8 cellular contexts compared by ENCODE assay signal in genomic region chr7:23474829-23475578, GRCh38. TPM values are rescaled to one million over a fixed set of nuclear protein-coding genes. Genes with fewer than 3 reads are reported as not detected.
DNase-seq lines count a peak whose midpoint lies in the region; ATAC-seq and TF ChIP-seq lines count a peak whose summit lies in the region.

No MANE protein-coding gene starts in this region.

- no peaks in the 10 kb centered on the region; the same call in 1 of the 2 replicates for H3K36me3 ChIP-seq in Panc1 (ENCODE audit: control insufficient read depth, insufficient read depth, low read length)
- H3K36me3 ChIP-seq in subcutaneous abdominal adipose tissue (ENCODE audit: control insufficient read depth in 5 of 5, insufficient read depth in 5 of 5, low read length in 5 of 5), result no peaks in the 10 kb centered on the region

- in situ Hi-C loops in Panc1 (cut with HindIII; ENCODE audit: low pct_unique_long_range_greater_than_20kb, low sequenced_read_pairs), result no loop called here

- POLR2A ChIA-PET in Panc1 (lab: Charles Lee), result no interaction called here

- CTCF ChIA-PET in activated naive CD4-positive, alpha-beta T cell treated with anti-CD3 and anti-CD28 coated beads for 36 hours (lab: Charles Lee), result no interaction called here
- CTCF ChIA-PET in Panc1 (lab: Charles Lee), result interaction anchor here (0.7 kb wide), 1 partner anchor 222 kb away, joined by 3 read pairs; no protein-coding TSS in a partner anchor

- H3K4me3 ChIP-seq in Panc1 (ENCODE audit: low read depth in 2 of 2, low read length in 2 of 2), result peak overlapping the region; percentile 88 to 98
- H3K4me3 ChIP-seq in subcutaneous abdominal adipose tissue (ENCODE audit: low read depth in 1 of 5, low read length in 5 of 5), result peak overlapping the region in 4 of 5 donors; percentile 11 to 62 (median 39)

- H3K27me3 ChIP-seq in Panc1 (ENCODE audit: control insufficient read depth, insufficient read depth, low read length) (no peaks in the 10 kb centered on the region), subcutaneous abdominal adipose tissue (ENCODE audit: control insufficient read depth in 5 of 5, insufficient read depth in 4 of 5, low read length in 5 of 5) (peaks cover 36 to 71% (median 59%) of the 10 kb centered on the region in 5 donors)

- H3K4me3 Mint-ChIP-seq in activated naive CD4-positive, alpha-beta T cell treated with anti-CD3 and anti-CD28 coated beads for 36 hours, result peak overlapping the region; percentile 76

- peak overlapping the region; percentile 30 for H3K27ac Mint-ChIP-seq in activated naive CD4-positive, alpha-beta T cell treated with anti-CD3 and anti-CD28 coated beads for 36 hours

- no peaks in the 10 kb centered on the region for H3K9me3 ChIP-seq in Panc1 (ENCODE audit: control insufficient read depth, insufficient read depth, low read depth, low read length)
- peaks cover 0 to 8% (median 2%) of the 10 kb centered on the region in 5 donors for H3K9me3 ChIP-seq in subcutaneous abdominal adipose tissue (ENCODE audit: control insufficient read depth in 5 of 5, low read length in 5 of 5)

- H3K27ac ChIP-seq in Panc1 (ENCODE audit: low read length) (peak overlapping the region; percentile 100), subcutaneous abdominal adipose tissue (ENCODE audit: low read depth, low read length) (no peak overlapping the region)

- peaks cover 19% of the 10 kb centered on the region for H3K4me1 Mint-ChIP-seq in activated naive CD4-positive, alpha-beta T cell treated with anti-CD3 and anti-CD28 coated beads for 36 hours (ENCODE audit: low read depth)

- TSS peak; percentile 22 for BruUV-seq in Panc1 (replicated peaks; lab: Mats Ljungman, UMichigan)

- peaks cover 25% of the 10 kb centered on the region for H3K4me1 ChIP-seq in Panc1 (ENCODE audit: control insufficient read depth, insufficient read depth, low read length)
- H3K4me1 ChIP-seq in subcutaneous abdominal adipose tissue (ENCODE audit: control insufficient read depth in 5 of 5, insufficient read depth in 5 of 5, low read length in 5 of 5), result peaks cover 0 to 24% (median 21%) of the 10 kb centered on the region in 5 donors

- no peak for TF ChIP-seq CTCF in Panc1 (IDR thresholded peaks at IDR 0.05)

- H3K36me3 Mint-ChIP-seq in activated naive CD4-positive, alpha-beta T cell treated with anti-CD3 and anti-CD28 coated beads for 36 hours (ENCODE audit: low read depth), result no peaks in the 10 kb centered on the region

- H3K9me3 Mint-ChIP-seq in activated naive CD4-positive, alpha-beta T cell treated with anti-CD3 and anti-CD28 coated beads for 36 hours, result no peaks in the 10 kb centered on the region

- intact Hi-C loops in activated naive CD4-positive, alpha-beta T cell treated with anti-CD3 and anti-CD28 coated beads for 36 hours (cut with micrococcal nuclease), result loop anchor here (1.0 to 10.0 kb wide), 6 partner anchors 55 to 460 kb away; partner anchors contain the start of genes CCDC126, HYCC1, KLHL7 and MALSU1
- intact Hi-C loops in Panc1 (cut with micrococcal nuclease; ENCODE audit: unreplicated experiment), result loop anchor here (5.0 to 10.0 kb wide), 4 partner anchors 43 to 200 kb away; partner anchors contain the start of gene TRA2A

- no peak for DNase-seq in activated naive CD4-positive, alpha-beta T cell treated with anti-CD3 and anti-CD28 coated beads for 36 hours
- DNase-seq in activated naive CD4-positive, alpha-beta T cell treated with Interleukin-2 at 50 U/mL for 16 hours, result no peak
- DNase-seq in Panc1 (ENCODE audit: low read depth, low spot score), result no peak
- peak; percentile 35 for DNase-seq in foreskin melanocyte
- no peak for DNase-seq in ureter (ENCODE audit: low spot score)
- DNase-seq in NCI-H510A (lab: John Stamatoyannopoulos, UW), result no peak
- no peak for DNase-seq in NCI-H187 (lab: John Stamatoyannopoulos, UW)

- no peak for ATAC-seq in Panc1

- H3K9ac ChIP-seq in subcutaneous abdominal adipose tissue (ENCODE audit: low read length in 5 of 5), result no peak overlapping the region

- H3K27me3 Mint-ChIP-seq in activated naive CD4-positive, alpha-beta T cell treated with anti-CD3 and anti-CD28 coated beads for 36 hours (ENCODE audit: low read depth), result peaks cover 55% of the 10 kb centered on the region

RNA-seq across cellular contexts. Expression of gene IGF2BP3, which starts 4.7 kb away (rescaled TPM):
- total RNA-seq in activated naive CD4-positive, alpha-beta T cell treated with anti-CD3 and anti-CD28 coated beads for 36 hours, result under 1 TPM; 0.29 to 0.54 TPM
- total RNA-seq in Panc1 (2021; ENCODE audit: unreplicated experiment) (80.2 TPM), ureter (0.78 TPM)
- 47.4 TPM for polyA plus RNA-seq in Panc1 (2012; ENCODE audit: insufficient read length)

RNA-seq across cellular contexts. Expression of gene TRA2A, which starts 56.8 kb away (rescaled TPM):
- total RNA-seq in activated naive CD4-positive, alpha-beta T cell treated with anti-CD3 and anti-CD28 coated beads for 36 hours, result 10 to 100 TPM; 77.8 to 79.0 TPM
- total RNA-seq in Panc1 (2021; ENCODE audit: unreplicated experiment) (106 TPM), ureter (147 TPM)
- polyA plus RNA-seq in Panc1 (2012; ENCODE audit: insufficient read length), result 63.3 TPM

Comparison
In these comparisons a context has a peak if more than half of its experiments do, and no peak if none do; other contexts are left out.
1. RNA of gene IGF2BP3, which starts 4.7 kb away (total RNA-seq): 80.2 TPM in Panc1 (single experiment); 0.78 TPM in ureter (single experiment) and 0.29 to 0.54 TPM in activated naive CD4-positive, alpha-beta T cell treated with anti-CD3 and anti-CD28 coated beads for 36 hours; every median in the first group is over 10 times any median in the second.